8 cellular contexts compared by ENCODE assay signal in genomic region chr9:2241461-2241874, GRCh38.
A peak's percentile ranks its signal among the peaks of the same experiment; 100 is the strongest.
DNase-seq lines count a peak whose midpoint lies in the region; ATAC-seq and TF ChIP-seq lines count a peak whose summit lies in the region.

No MANE protein-coding gene starts in this region.

- H3K27me3 ChIP-seq in CD8-positive, alpha-beta T cell (ENCODE audit: insufficient read depth, low read length): no peaks in the 10 kb centered on the region
- H3K27me3 ChIP-seq in RWPE2 (ENCODE audit: insufficient read depth, poor library complexity, severe bottlenecking) (no peaks in the 10 kb centered on the region), esophagus muscularis mucosa (no peaks in the 10 kb centered on the region)

- no peak for TF ChIP-seq POLR2A in esophagus muscularis mucosa (IDR thresholded peaks at IDR 0.05; ENCODE audit: low read depth)

- H3K9me3 ChIP-seq in CD8-positive, alpha-beta T cell (ENCODE audit: low read length): no peaks in the 10 kb centered on the region
- H3K9me3 ChIP-seq in RWPE2 (ENCODE audit: severe bottlenecking): no peaks in the 10 kb centered on the region
- H3K9me3 ChIP-seq in esophagus muscularis mucosa: peaks cover 0 to 5% (median 2%) of the 10 kb centered on the region in 4 donors

- intact Hi-C loops in CD8-positive, alpha-beta T cell (cut with DNase I, micrococcal nuclease): no loop called here
- intact Hi-C loops in esophagus muscularis mucosa (cut with DNase I): loop anchor here (5.0 to 10.0 kb wide), 2 partner anchors 79 to 383 kb away; partner anchors contain the start of gene VLDLR

- no peak for ATAC-seq in CD8-positive, alpha-beta T cell
- ATAC-seq in GM21526 (IDR thresholded peaks at IDR 0.05; ENCODE audit: low FRiP score, unreplicated experiment) (peak; percentile 15), RWPE2 (ENCODE audit: low read depth) (no peak), naive B cell (ENCODE audit: low read depth in 2 of 2) (peak in 1 of 2 donors; percentile 38)

- H3K27me3 Mint-ChIP-seq in CD8-positive, alpha-beta T cell (ENCODE audit: low read depth): peaks cover 25% of the 10 kb centered on the region
- H3K27me3 Mint-ChIP-seq in naive B cell: peaks cover 13 to 39% (median 20%) of the 10 kb centered on the region in 3 donors

- TF ChIP-seq CTCF in CD8-positive, alpha-beta T cell (IDR thresholded peaks at IDR 0.05): no peak
- TF ChIP-seq CTCF in RWPE2 (IDR thresholded peaks at IDR 0.05; ENCODE audit: poor library complexity, severe bottlenecking) (no peak), esophagus muscularis mucosa (IDR thresholded peaks at IDR 0.05) (peak in 2 of 3 experiments; percentile 13 to 41)

- H3K36me3 Mint-ChIP-seq in CD8-positive, alpha-beta T cell: no peaks in the 10 kb centered on the region
- peaks cover 11 to 15% of the 10 kb centered on the region in 2 donors for H3K36me3 Mint-ChIP-seq in naive B cell

- no peak overlapping the region for H3K27ac Mint-ChIP-seq in CD8-positive, alpha-beta T cell
- H3K27ac Mint-ChIP-seq in naive B cell: peak overlapping the region in 3 of 6 donors; percentile 4 to 76 (median 22)

- POLR2A ChIA-PET in CD8-positive, alpha-beta T cell (lab: Charles Lee): no interaction called here

- peak overlapping the region; percentile 69 for H3K4me3 Mint-ChIP-seq in CD8-positive, alpha-beta T cell
- peak overlapping the region; percentile 73 to 92 (median 86) for H3K4me3 Mint-ChIP-seq in naive B cell

- no peak overlapping the region for H3K27ac ChIP-seq in CD8-positive, alpha-beta T cell (ENCODE audit: low read depth, low read length)
- H3K27ac ChIP-seq in RWPE2 (ENCODE audit: poor library complexity, severe bottlenecking) (no peak overlapping the region), esophagus muscularis mucosa (replicated peaks in 1 of 4) (peak overlapping the region in 3 of 4 donors; percentile 47 to 79 (median 64))

- peaks cover 5% of the 10 kb centered on the region for H3K9me3 Mint-ChIP-seq in CD8-positive, alpha-beta T cell
- peaks cover 0 to 14% (median 10%) of the 10 kb centered on the region in 7 donors for H3K9me3 Mint-ChIP-seq in naive B cell

- TF ChIP-seq EP300 in esophagus muscularis mucosa (IDR thresholded peaks at IDR 0.05): no peak

- CTCF ChIA-PET in CD8-positive, alpha-beta T cell (lab: Charles Lee): no interaction called here

- H3K36me3 ChIP-seq in CD8-positive, alpha-beta T cell (ENCODE audit: insufficient read depth, low read length): no peaks in the 10 kb centered on the region
- H3K36me3 ChIP-seq in RWPE2 (ENCODE audit: low read depth) (no peaks in the 10 kb centered on the region), esophagus muscularis mucosa (no peaks in the 10 kb centered on the region)

- H3K4me1 ChIP-seq in CD8-positive, alpha-beta T cell (ENCODE audit: insufficient read depth, low read length): peaks cover 14% of the 10 kb centered on the region
- no peaks in the 10 kb centered on the region for H3K4me1 ChIP-seq in RWPE2 (ENCODE audit: insufficient read depth, poor library complexity, severe bottlenecking)
- H3K4me1 ChIP-seq in esophagus muscularis mucosa: peaks cover 7 to 24% (median 20%) of the 10 kb centered on the region in 4 donors

- no peak for DNase-seq in CD8-positive, alpha-beta T cell
- no peak for DNase-seq in RWPE2 (ENCODE audit: low spot score)
- DNase-seq in esophagus muscularis mucosa (ENCODE audit: extremely low spot score): no peak
- no peak for DNase-seq in naive B cell
- DNase-seq in NOMO-1 (lab: John Stamatoyannopoulos, UW; ENCODE audit: unreplicated experiment in 2 of 2): no peak
- DNase-seq in KG1 (lab: John Stamatoyannopoulos, UW): no peak
- DNase-seq in GM19240 (ENCODE audit: insufficient read length, low spot score): no peak

- peak overlapping the region; percentile 41 for H3K4me3 ChIP-seq in CD8-positive, alpha-beta T cell (ENCODE audit: low read depth, low read length)
- peak overlapping the region; percentile 34 for H3K4me3 ChIP-seq in RWPE2 (ENCODE audit: severe bottlenecking)
- H3K4me3 ChIP-seq in esophagus muscularis mucosa: peak overlapping the region; percentile 52 to 61 (median 58)

- 19% methylated on average over 10 of the region's 15 CpGs for WGBS in esophagus muscularis mucosa

- H3K4me1 Mint-ChIP-seq in CD8-positive, alpha-beta T cell (ENCODE audit: low read depth): peaks cover 17% of the 10 kb centered on the region
- H3K4me1 Mint-ChIP-seq in naive B cell: peaks cover 12 to 21% (median 21%) of the 10 kb centered on the region in 3 donors

Comparison
In these comparisons a context has a peak if more than half of its experiments do, and no peak if none do; other contexts are left out.
1. H3K27ac ChIP-seq: peak in esophagus muscularis mucosa (3 of 4); none in CD8-positive, alpha-beta T cell (single experiment) and RWPE2 (single experiment).
2. CTCF ChIP-seq: peak in esophagus muscularis mucosa (2 of 3); none in CD8-positive, alpha-beta T cell (single experiment) and RWPE2 (single experiment).
3. Peak in every context shown above with its lines, with median percentiles within 50 percentile points of each other: H3K4me3 ChIP-seq.